22 cellular contexts compared by ENCODE assay signal in the genomic region with DNA sequence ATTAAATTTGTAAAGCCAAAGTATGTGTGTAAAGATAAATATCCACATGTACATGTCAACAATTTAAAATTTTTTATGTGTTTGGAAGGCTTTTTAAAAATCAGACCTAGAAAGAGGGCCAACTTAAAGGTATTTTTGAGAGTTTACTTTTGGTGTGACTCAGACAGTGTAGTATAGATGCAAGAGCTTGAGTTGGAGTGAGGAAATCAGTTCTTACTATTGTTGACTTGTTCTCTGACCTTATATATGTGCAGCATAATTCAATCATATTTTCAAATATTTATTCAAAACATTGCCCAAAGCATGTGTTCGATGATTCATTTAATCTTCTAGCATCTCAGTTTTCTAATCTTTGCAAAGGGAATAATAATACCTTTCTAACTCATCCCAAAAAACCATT.
"Had no signal": no experiment of that assay in that cellular context is flagged by ENCODE, and none has a peak within 500 bp of the region (broad histone marks: within the 10 kb centered on the region; RNA-seq: fewer than 3 reads in every experiment).

No MANE protein-coding gene starts in this region.

- H3K27ac ChIP-seq: colonic mucosa, esophagus muscularis mucosa, gastroesophageal sphincter, left ventricle myocardium inferior, lower lobe of right lung, neural progenitor cell, ovary, right atrium auricular region, sigmoid colon, skin epidermis, stomach, thoracic aorta, transverse colon had no signal

- H3K27me3 ChIP-seq: colonic mucosa, esophagus muscularis mucosa, neural progenitor cell, ovary, right atrium auricular region, sigmoid colon, transverse colon had no signal

- ATAC-seq: gastroesophageal sphincter; lower lobe of right lung; natural killer cell treated with Interleukin-12 subunit alpha and Interleukin-12 subunit beta and Interleukin-15 and Interleukin-18, amount 100 ng/mL, for 72 hours had no signal

- H3K36me3 ChIP-seq: colonic mucosa, esophagus muscularis mucosa, gastroesophageal sphincter, left ventricle myocardium inferior, lower lobe of right lung, neural progenitor cell, ovary, right atrium auricular region, sigmoid colon, stomach, thoracic aorta, transverse colon had no signal

- H3K4me1 ChIP-seq: colonic mucosa, esophagus muscularis mucosa, gastroesophageal sphincter, left ventricle myocardium inferior, lower lobe of right lung, neural progenitor cell, right atrium auricular region, sigmoid colon, stomach, transverse colon had no signal

- DNase-seq: colonic mucosa; dermis blood vessel endothelial cell; immature natural killer cell; left ventricle myocardium inferior; lower lobe of right lung; mesenchymal stem cell; midbrain; nucleus accumbens; ovary; sigmoid colon; stimulated activated CD4-positive, alpha-beta T cell treated with anti-CD3 and anti-CD28 coated beads, Interleukin-12 subunit alpha, Interleukin-12 subunit beta, amount 100 ng/mL, for 4 hours; stimulated activated naive CD4-positive, alpha-beta T cell; stomach; substantia nigra; transverse colon had no signal

- H3K9ac ChIP-seq: neural progenitor cell had no signal

- H3K4me3 ChIP-seq: colonic mucosa, esophagus muscularis mucosa, gastroesophageal sphincter, left ventricle myocardium inferior, lower lobe of right lung, neural progenitor cell, ovary, right atrium auricular region, sigmoid colon, skin epidermis, stomach, thoracic aorta, transverse colon had no signal

- H3K9me3 ChIP-seq: colonic mucosa, esophagus muscularis mucosa, gastroesophageal sphincter, left ventricle myocardium inferior, lower lobe of right lung, ovary, right atrium auricular region, sigmoid colon, stomach, thoracic aorta, transverse colon had no signal
